In genomic region chr10:110358869-110359629, GRCh38 we compare ENCODE assay signal across 8 cellular contexts. TPM values are rescaled to one million over a fixed set of nuclear protein-coding genes. Genes with fewer than 3 reads are reported as not detected.
DNase-seq lines count a peak whose midpoint lies in the region; FAIRE-seq and TF ChIP-seq lines count a peak whose summit lies in the region.

No MANE protein-coding gene starts in this region.

- H3K4me2 ChIP-seq in MM.1S (ENCODE audit: low read depth, low read length): peak overlapping the region; percentile 97
- no peak overlapping the region for H3K4me2 ChIP-seq in trophoblast cell (ENCODE audit: low read length)

- H2AFZ ChIP-seq in MM.1S (ENCODE audit: low read length): no peak overlapping the region
- H2AFZ ChIP-seq in trophoblast cell (ENCODE audit: insufficient read depth, low read length, poor library complexity): no peak overlapping the region

- no peaks in the 10 kb centered on the region for H4K20me1 ChIP-seq in MM.1S (ENCODE audit: insufficient read depth, low read length)

- no peaks in the 10 kb centered on the region for H3K79me1 ChIP-seq in trophoblast cell (ENCODE audit: low read length)

- no peak for FAIRE-seq in bronchial epithelial cell (lab: Jason Lieb, UNC)

- H4K8ac ChIP-seq in trophoblast cell (ENCODE audit: low read depth, low read length): no peak overlapping the region

- H2BK5ac ChIP-seq in trophoblast cell (ENCODE audit: low read depth, low read length, poor library complexity): no peak overlapping the region

- no peak overlapping the region for H3K4ac ChIP-seq in trophoblast cell (ENCODE audit: low read depth, low read length)

- peaks cover 4% of the 10 kb centered on the region for H3K36me3 Mint-ChIP-seq in T-helper 1 cell treated with Interleukin-12 subunit alpha and Interleukin-12 subunit beta and Interleukin-4 antibody, amounts not matched to agents 30 μg/mL and 1 μg/mL, for 36 hours (ENCODE audit: low read depth)

- peak overlapping the region; percentile 17 for H3K27ac Mint-ChIP-seq in T-helper 1 cell treated with Interleukin-12 subunit alpha and Interleukin-12 subunit beta and Interleukin-4 antibody, amounts not matched to agents 30 μg/mL and 1 μg/mL, for 36 hours

- H3K27me3 ChIP-seq in MM.1S (replicated peaks; ENCODE audit: insufficient read depth, low read length) (no peaks in the 10 kb centered on the region), bronchial epithelial cell (ENCODE audit: control insufficient read depth, insufficient read depth, low read length) (no peaks in the 10 kb centered on the region), trophoblast cell (ENCODE audit: insufficient read depth, low read length) (no peaks in the 10 kb centered on the region), uterus (no peaks in the 10 kb centered on the region)

- H3K14ac ChIP-seq in trophoblast cell (ENCODE audit: low read length): no peak overlapping the region

- H3K9me3 ChIP-seq in MM.1S (replicated peaks; ENCODE audit: insufficient read depth, low read length) (no peaks in the 10 kb centered on the region), trophoblast cell (ENCODE audit: insufficient read depth, low read depth, low read length) (no peaks in the 10 kb centered on the region), uterus (no peaks in the 10 kb centered on the region)

- no peaks in the 10 kb centered on the region for H3K36me3 ChIP-seq in MM.1S (replicated peaks; ENCODE audit: insufficient read depth, low read length)
- H3K36me3 ChIP-seq in bronchial epithelial cell (ENCODE audit: control insufficient read depth, insufficient read depth, low read length): no peaks in the 10 kb centered on the region
- no peaks in the 10 kb centered on the region for H3K36me3 ChIP-seq in trophoblast cell (ENCODE audit: control insufficient read depth in 1 of 2, insufficient read depth in 2 of 2, low read length in 2 of 2)
- H3K36me3 ChIP-seq in uterus: no peaks in the 10 kb centered on the region

- no peak for TF ChIP-seq CTCF in MM.1S (IDR thresholded peaks at IDR 0.05; ENCODE audit: low read length)
- peak; percentile 31 for TF ChIP-seq CTCF in bronchial epithelial cell (IDR thresholded peaks at IDR 0.05; ENCODE audit: insufficient read depth, low read length, severe bottlenecking)
- no peak for TF ChIP-seq CTCF in uterus (IDR thresholded peaks at IDR 0.05)

- TF ChIP-seq POLR2A in uterus (IDR thresholded peaks at IDR 0.05): no peak

- peaks cover 71% of the 10 kb centered on the region for H3K4me1 Mint-ChIP-seq in T-helper 1 cell treated with Interleukin-12 subunit alpha and Interleukin-12 subunit beta and Interleukin-4 antibody, amounts not matched to agents 30 μg/mL and 1 μg/mL, for 36 hours (ENCODE audit: low read depth)

- intact Hi-C loops in uterus (cut with DNase I; ENCODE audit: low total_unique reads): no loop called here

- H2AK5ac ChIP-seq in trophoblast cell (ENCODE audit: low read length): no peak overlapping the region

- no peak overlapping the region for H4K91ac ChIP-seq in trophoblast cell (ENCODE audit: low read depth, low read length)

- no peaks in the 10 kb centered on the region for H3K9me2 ChIP-seq in MM.1S (replicated peaks; ENCODE audit: insufficient read depth, low read length)

- no peak overlapping the region for H2BK12ac ChIP-seq in trophoblast cell (ENCODE audit: low read length)

- H3K9ac ChIP-seq in MM.1S (ENCODE audit: low read length) (peak overlapping the region; percentile 99), trophoblast cell (ENCODE audit: low read length) (no peak overlapping the region)

- peaks cover 7% of the 10 kb centered on the region for H3K79me2 ChIP-seq in MM.1S (ENCODE audit: low read length)
- no peaks in the 10 kb centered on the region for H3K79me2 ChIP-seq in trophoblast cell (ENCODE audit: control insufficient read depth, insufficient read depth, low read length, poor library complexity)

- H3K27ac ChIP-seq in MM.1S (ENCODE audit: low read length): peak overlapping the region; percentile 99
- no peak overlapping the region for H3K27ac ChIP-seq in trophoblast cell (ENCODE audit: low read depth, low read length)
- no peak overlapping the region for H3K27ac ChIP-seq in uterus

- no peak overlapping the region for H3K23ac ChIP-seq in trophoblast cell (ENCODE audit: low read length)

- peaks cover 52% of the 10 kb centered on the region for H3F3A ChIP-seq in MM.1S (ENCODE audit: insufficient read depth, low read length)

- WGBS in trophoblast cell (ENCODE audit: extremely low coverage, insufficient coverage, insufficient read length): no CpG with 5 or more reads among the region's 7 CpGs

- no peak overlapping the region for H3K18ac ChIP-seq in trophoblast cell (ENCODE audit: low read length)

- H3K4me3 ChIP-seq in MM.1S (ENCODE audit: low read length) (no peak overlapping the region), bronchial epithelial cell (ENCODE audit: low read depth, low read length) (no peak overlapping the region), trophoblast cell (ENCODE audit: low read depth, low read length) (no peak overlapping the region), uterus (no peak overlapping the region)

- H3K27me3 Mint-ChIP-seq in T-helper 1 cell treated with Interleukin-12 subunit alpha and Interleukin-12 subunit beta and Interleukin-4 antibody, amounts not matched to agents 30 μg/mL and 1 μg/mL, for 36 hours (ENCODE audit: low read depth): no peaks in the 10 kb centered on the region

- H3K9me3 Mint-ChIP-seq in T-helper 1 cell treated with Interleukin-12 subunit alpha and Interleukin-12 subunit beta and Interleukin-4 antibody, amounts not matched to agents 30 μg/mL and 1 μg/mL, for 36 hours: no peaks in the 10 kb centered on the region

- no peak overlapping the region for H2BK120ac ChIP-seq in trophoblast cell (ENCODE audit: insufficient read depth, low read length, poor library complexity)

- no peak overlapping the region for H4K12ac ChIP-seq in trophoblast cell (ENCODE audit: low read depth, low read length)

- DNase-seq in T-helper 1 cell (no peak), MM.1S (no peak), bronchial epithelial cell (ENCODE audit: low read depth) (peak; percentile 76), trophoblast cell (peak; percentile 78 to 90), uterus (no peak)
- DNase-seq in stimulated activated CD4-positive, alpha-beta T cell treated with anti-CD3 and anti-CD28 coated beads, Interleukin-15, amount 100 ng/mL, for 24 hours: no peak
- no peak for DNase-seq in activated CD4-positive, alpha-beta T cell treated with anti-CD3 and anti-CD28 coated beads for 1 hour

- H3K4me1 ChIP-seq in MM.1S (ENCODE audit: low read length) (peaks cover 60% of the 10 kb centered on the region), trophoblast cell (ENCODE audit: control insufficient read depth in 1 of 2, insufficient read depth in 2 of 2, low read length in 2 of 2) (peaks cover 16 to 26% of the 10 kb centered on the region in 2 experiments), uterus (no peaks in the 10 kb centered on the region)

- no peak overlapping the region for H3K4me3 Mint-ChIP-seq in T-helper 1 cell treated with Interleukin-12 subunit alpha and Interleukin-12 subunit beta and Interleukin-4 antibody, amounts not matched to agents 30 μg/mL and 1 μg/mL, for 36 hours

RNA-seq across cellular contexts. Expression of gene SMNDC1, which starts 54.3 kb away (rescaled TPM):
- total RNA-seq in bronchial epithelial cell: 6.3 and 6.8 TPM in 2 replicates
- polyA plus RNA-seq in trophoblast cell (2013): 35.4 and 36.5 TPM in 2 replicates
- 10 to 100 TPM; 14.6 to 41.2 (median 18.3) TPM for total RNA-seq in uterus

Comparison
In these comparisons a context has a peak if more than half of its experiments do, and no peak if none do; other contexts are left out.
1. DNase-seq: peak in bronchial epithelial cell (single experiment) and trophoblast cell (2 of 2); none in T-helper 1 cell (0 of 5), MM.1S (single experiment), uterus (0 of 2), stimulated activated CD4-positive, alpha-beta T cell treated with anti-CD3 and anti-CD28 coated beads, Interleukin-15, amount 100 ng/mL, for 24 hours (single experiment) and activated CD4-positive, alpha-beta T cell treated with anti-CD3 and anti-CD28 coated beads for 1 hour (single experiment).